In the genomic region with DNA sequence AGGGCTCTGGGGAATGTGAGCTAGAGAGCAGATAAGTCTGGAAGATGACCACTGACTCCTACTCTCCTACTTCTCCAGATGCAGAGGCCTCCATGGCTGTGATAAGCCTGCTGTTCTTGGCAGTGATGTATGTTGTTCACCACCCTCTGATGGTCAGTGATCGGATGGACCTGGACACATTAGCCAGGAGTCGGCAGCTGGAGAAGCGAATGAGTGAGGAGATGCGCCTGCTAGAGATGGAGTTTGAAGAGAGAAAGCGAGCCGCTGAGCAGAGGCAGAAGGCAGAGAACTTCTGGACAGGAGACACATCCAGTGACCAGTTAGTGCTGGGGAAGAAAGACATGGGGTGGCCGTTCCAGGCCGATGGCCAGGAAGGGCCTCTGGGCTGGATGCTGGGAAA, we compare ENCODE assay signal across 17 cellular contexts. TPM values are rescaled to one million over a fixed set of nuclear protein-coding genes. Genes with fewer than 3 reads are reported as not detected.
DNase-seq lines count a peak whose midpoint lies in the region; ATAC-seq and TF ChIP-seq lines count a peak whose summit lies in the region.
"Had no signal": no experiment of that assay in that cellular context is flagged by ENCODE, and none has a peak within 500 bp of the region (broad histone marks: within the 10 kb centered on the region; RNA-seq: fewer than 3 reads in every experiment).

No MANE protein-coding gene starts in this region.

- H4K20me1 ChIP-seq in OCI-LY1 (ENCODE audit: insufficient read depth, low read length) = no peaks in the 10 kb centered on the region

- H3F3A ChIP-seq in OCI-LY1 (ENCODE audit: insufficient read depth, low read length) = no peaks in the 10 kb centered on the region

- peaks cover 5% of the 10 kb centered on the region for H3K36me3 Mint-ChIP-seq in MCF 10A (ENCODE audit: insufficient read depth, unreplicated experiment)
- peaks cover 27% of the 10 kb centered on the region for H3K36me3 Mint-ChIP-seq in central memory CD8-positive, alpha-beta T cell (ENCODE audit: insufficient read depth)

- intact Hi-C loops in breast epithelium (cut with DNase I; ENCODE audit: low total_unique reads) = loop anchor here (10.0 kb wide), 2 partner anchors 198 to 1172 kb away; a partner anchor contains a TSS
- intact Hi-C loops in MCF 10A (cut with micrococcal nuclease) = no loop called here

- DNase-seq in breast epithelium (ENCODE audit: low spot score in 2 of 2) (no peak), MCF 10A (ENCODE audit: unreplicated experiment) (no peak), D341Med (ENCODE audit: low spot score) (no peak), HAP-1 (ENCODE audit: low spot score in 2 of 2) (no peak), globus pallidus (ENCODE audit: low spot score) (no peak)
- DNase-seq in central memory CD8-positive, alpha-beta T cell (ENCODE audit: low spot score in 2 of 2) = no peak
- DNase-seq in stimulated activated naive CD8-positive, alpha-beta T cell treated with anti-CD3 and anti-CD28 coated beads, Interleukin-15, amount 100 ng/mL, for 72 hours = no peak
- DNase-seq: adrenal gland, DMS79, HCEC 1CT, kidney, NCI-H1436 treated with DMSO at 0.1 percent for 48 hours, NCI-H446 treated with DMSO at 0.1 percent for 48 hours, posterior cingulate gyrus had no signal

- H3K4me2 ChIP-seq in OCI-LY1 (ENCODE audit: low read length) = peak overlapping the region; percentile 79

- H3K27me3 Mint-ChIP-seq in MCF 10A (ENCODE audit: insufficient read depth, unreplicated experiment) = peaks cover 65% of the 10 kb centered on the region
- no peaks in the 10 kb centered on the region for H3K27me3 Mint-ChIP-seq in central memory CD8-positive, alpha-beta T cell
- no peaks in the 10 kb centered on the region for H3K27me3 Mint-ChIP-seq in stimulated activated naive CD8-positive, alpha-beta T cell treated with anti-CD3 and anti-CD28 coated beads, Interleukin-15, amount 100 ng/mL, for 72 hours

- no TSS peak for BruUV-seq in MCF 10A (replicated peaks; lab: Mats Ljungman, UMichigan)

- H3K79me2 ChIP-seq in OCI-LY1 (ENCODE audit: insufficient read depth, low read length) = 0 out of 2 replicates have a peak, but pooled peaks cover 4% of the 10 kb centered on the region

- POLR2A ChIA-PET in MCF 10A (lab: Yijun Ruan, JAX) = interaction anchor here (6.0 kb wide), 1 partner anchor 20 kb away, joined by 78 read pairs; a partner anchor contains a TSS

- CTCF ChIA-PET in MCF 10A (lab: Yijun Ruan, JAX) = interaction anchor here (0.6 to 1.5 kb wide), 2 partner anchors 22 to 184 kb away, joined by 3 to 4 read pairs; no protein-coding TSS in a partner anchor

- no peaks in the 10 kb centered on the region for H3K9me2 ChIP-seq in OCI-LY1 (ENCODE audit: low read depth, low read length)

- H3K4me3 Mint-ChIP-seq in MCF 10A (ENCODE audit: unreplicated experiment) = no peak overlapping the region
- H3K4me3 Mint-ChIP-seq in central memory CD8-positive, alpha-beta T cell = peak overlapping the region; percentile 94
- peak overlapping the region; percentile 79 to 97 for H3K4me3 Mint-ChIP-seq in stimulated activated naive CD8-positive, alpha-beta T cell treated with anti-CD3 and anti-CD28 coated beads, Interleukin-15, amount 100 ng/mL, for 72 hours

- peaks cover 3 to 5% of the 10 kb centered on the region in 2 donors for H3K4me1 ChIP-seq in breast epithelium
- peaks cover 34% of the 10 kb centered on the region for H3K4me1 ChIP-seq in OCI-LY1 (ENCODE audit: insufficient read depth, low read length, severe bottlenecking)
- peaks cover 23% of the 10 kb centered on the region for H3K4me1 ChIP-seq in HAP-1

- H3K27me3 ChIP-seq in breast epithelium (no peaks in the 10 kb centered on the region), OCI-LY1 (ENCODE audit: insufficient read depth, low read length) (no peaks in the 10 kb centered on the region), HAP-1 (ENCODE audit: low read depth) (peaks cover 3% of the 10 kb centered on the region; the same call in 1 of the 2 replicates)

- H3K36me3 ChIP-seq in breast epithelium = no peaks in the 10 kb centered on the region
- peaks cover 39% of the 10 kb centered on the region for H3K36me3 ChIP-seq in OCI-LY1 (ENCODE audit: insufficient read depth, low read length)
- H3K36me3 ChIP-seq in HAP-1 (replicated peaks) = peaks cover 5% of the 10 kb centered on the region; the same call in 1 of the 2 replicates
- H3K36me3 ChIP-seq: adrenal gland, Peyer's patch, suprapubic skin had no signal

- H3K9me3 Mint-ChIP-seq in MCF 10A (ENCODE audit: unreplicated experiment) = no peaks in the 10 kb centered on the region
- no peaks in the 10 kb centered on the region for H3K9me3 Mint-ChIP-seq in central memory CD8-positive, alpha-beta T cell
- H3K9me3 Mint-ChIP-seq in stimulated activated naive CD8-positive, alpha-beta T cell treated with anti-CD3 and anti-CD28 coated beads, Interleukin-15, amount 100 ng/mL, for 72 hours = no peaks in the 10 kb centered on the region

- H3K9ac ChIP-seq in OCI-LY1 (ENCODE audit: low read length) = peak overlapping the region; percentile 73

- H3K9me3 ChIP-seq in breast epithelium (no peaks in the 10 kb centered on the region), OCI-LY1 (ENCODE audit: low read length) (no peaks in the 10 kb centered on the region), HAP-1 (no peaks in the 10 kb centered on the region)
- H3K9me3 ChIP-seq: adrenal gland, Peyer's patch, suprapubic skin had no signal

- peak overlapping the region; percentile 71 to 85 for H3K27ac ChIP-seq in breast epithelium
- H3K27ac ChIP-seq in OCI-LY1 (ENCODE audit: low read depth, low read length, poor library complexity, severe bottlenecking) = peak overlapping the region; percentile 45
- H3K27ac ChIP-seq: adrenal gland, suprapubic skin had no signal

- H3K4me1 Mint-ChIP-seq in MCF 10A (ENCODE audit: insufficient read depth, unreplicated experiment) = peaks cover 19% of the 10 kb centered on the region
- peaks cover 41% of the 10 kb centered on the region for H3K4me1 Mint-ChIP-seq in central memory CD8-positive, alpha-beta T cell
- peaks cover 59% of the 10 kb centered on the region for H3K4me1 Mint-ChIP-seq in stimulated activated naive CD8-positive, alpha-beta T cell treated with anti-CD3 and anti-CD28 coated beads, Interleukin-15, amount 100 ng/mL, for 72 hours

- TF ChIP-seq CTCF in breast epithelium (IDR thresholded peaks at IDR 0.05) (no peak), MCF 10A (IDR thresholded peaks at IDR 0.05; ENCODE audit: unreplicated experiment) (no peak), OCI-LY1 (IDR thresholded peaks at IDR 0.05; ENCODE audit: low read length) (no peak)

- no peak overlapping the region for H2AFZ ChIP-seq in OCI-LY1 (ENCODE audit: low read length)

- peak overlapping the region in 2 of 3 donors; percentile 64 to 75 for H3K4me3 ChIP-seq in breast epithelium
- peak overlapping the region; percentile 81 for H3K4me3 ChIP-seq in OCI-LY1 (ENCODE audit: low read depth, low read length, poor library complexity, severe bottlenecking)
- no peak overlapping the region for H3K4me3 ChIP-seq in HAP-1
- H3K4me3 ChIP-seq: adrenal gland had no signal

- no peak for ATAC-seq in central memory CD8-positive, alpha-beta T cell (replicated peaks; ENCODE audit: extremely low read depth, poor library complexity, severe bottlenecking)
- no peak for ATAC-seq in stimulated activated naive CD8-positive, alpha-beta T cell treated with anti-CD3 and anti-CD28 coated beads, Interleukin-15, amount 100 ng/mL, for 72 hours

- in situ Hi-C loops in HAP-1 (cut with MboI; ENCODE audit: low sequenced_read_pairs) = no loop called here

- TF ChIP-seq POLR2A in breast epithelium (IDR thresholded peaks at IDR 0.05) = no peak

- no peak overlapping the region for H3K27ac Mint-ChIP-seq in MCF 10A (ENCODE audit: low read depth, unreplicated experiment)
- H3K27ac Mint-ChIP-seq in central memory CD8-positive, alpha-beta T cell (ENCODE audit: low read depth) = peak overlapping the region; percentile 91
- no peak overlapping the region for H3K27ac Mint-ChIP-seq in stimulated activated naive CD8-positive, alpha-beta T cell treated with anti-CD3 and anti-CD28 coated beads, Interleukin-15, amount 100 ng/mL, for 72 hours

RNA-seq across cellular contexts. Expression of a gene that starts 1.4 kb away (rescaled TPM):
- total RNA-seq in breast epithelium (10 to 100 TPM in 1 of 3 donors, 1 to 10 TPM in 1, under 1 TPM in 1; 0.64 to 11.1 (median 6.9) TPM), MCF 10A (2022) (not detected in 2 replicates)

RNA-seq across cellular contexts. Expression of a gene that starts 9.0 kb away (rescaled TPM):
- 1 to 10 TPM in 1 of 3 donors, under 1 TPM in 2; 0.44 to 2.6 (median 0.66) TPM for total RNA-seq in breast epithelium
- 10.7 and 11.5 TPM in 2 replicates for total RNA-seq in MCF 10A (2022)

RNA-seq across cellular contexts. Expression of a gene that starts 21.2 kb away (rescaled TPM):
- total RNA-seq in breast epithelium (100 to 1,000 TPM in 2 of 3 donors, 10 to 100 TPM in 1; 99.4 to 111 (median 109) TPM), MCF 10A (2022) (115 and 116 TPM in 2 replicates)
